In genomic region chr19:46943150-46943946, GRCh38 we compare ENCODE assay signal across 1 cellular context.
TF ChIP-seq lines count a peak whose summit lies in the region.

No MANE protein-coding gene starts in this region.

TF ChIP-seq in H1, 55 proteins besides CTCF, POLR2A, EP300 and RAD21:
- TF ChIP-seq KDM1A (IDR thresholded peaks at IDR 0.05; ENCODE audit: borderline replicate concordance, low read length) (no peak), BACH1 (IDR thresholded peaks at IDR 0.05; ENCODE audit: low read length) (no peak), TEAD4 (IDR thresholded peaks at IDR 0.05; ENCODE audit: low read depth, low read length) (no peak), MAFK (IDR thresholded peaks at IDR 0.05; ENCODE audit: low read depth, low read length) (no peak), RBBP5 (IDR thresholded peaks at IDR 0.05; ENCODE audit: borderline replicate concordance, low read depth, low read length) (no peak), KDM5A (IDR thresholded peaks at IDR 0.05; ENCODE audit: low read length) (no peak)
